Comparison of ENCODE assay signal across 9 cellular contexts in genomic region chrX:37348237-37349130, GRCh38. TPM values are rescaled to one million over a fixed set of nuclear protein-coding genes. Genes with fewer than 3 reads are reported as not detected.
DNase-seq lines count a peak whose midpoint lies in the region; ATAC-seq and TF ChIP-seq lines count a peak whose summit lies in the region.
"Had no signal": no experiment of that assay in that cellular context is flagged by ENCODE, and none has a peak within 500 bp of the region (broad histone marks: within the 10 kb centered on the region; RNA-seq: fewer than 3 reads in every experiment).

No MANE protein-coding gene starts in this region.

- peaks cover 7% of the 10 kb centered on the region; the same call in 1 of the 2 replicates for H3K27me3 ChIP-seq in HUES48 (ENCODE audit: control insufficient read depth, insufficient read depth, low read length)
- peaks cover 0 to 17% of the 10 kb centered on the region in 2 donors for H3K27me3 ChIP-seq in breast epithelium
- no peaks in the 10 kb centered on the region for H3K27me3 ChIP-seq in kidney epithelial cell (ENCODE audit: control insufficient read depth, insufficient read depth, low read length)

- H3K4me1 ChIP-seq in HUES48 (ENCODE audit: control insufficient read depth, insufficient read depth, low read length) (peaks cover 36% of the 10 kb centered on the region), breast epithelium (no peaks in the 10 kb centered on the region)

- no peak for DNase-seq in breast epithelium (ENCODE audit: low spot score in 2 of 2)
- no peak for DNase-seq in kidney epithelial cell (ENCODE audit: low read depth)
- no peak for DNase-seq in stimulated activated naive B cell treated with anti-CD40 and anti-IgM and Interleukin-4, amounts not matched to agents 10 μg/mL and 1 μg/mL and 100 μg/mL, for 72 hours
- DNase-seq in middle frontal gyrus (ENCODE audit: extremely low spot score, low spot score), result no peak
- DNase-seq in OCI-M2 (lab: John Stamatoyannopoulos, UW; ENCODE audit: unreplicated experiment), result no peak
- DNase-seq: activated naive CD8-positive, alpha-beta T cell treated with anti-CD3 and anti-CD28 coated beads, Interleukin-2, amount 10 ng/mL, durations not matched to agents 7 days and 5 days had no signal

- H3K36me3 Mint-ChIP-seq in stimulated activated naive B cell treated with anti-CD40 and anti-IgM and Interleukin-4, amounts not matched to agents 10 μg/mL and 1 μg/mL and 100 μg/mL, for 72 hours, result no peaks in the 10 kb centered on the region
- H3K36me3 Mint-ChIP-seq: activated naive CD8-positive, alpha-beta T cell treated with anti-CD3 and anti-CD28 coated beads, Interleukin-2, amount 10 ng/mL, durations not matched to agents 7 days and 5 days had no signal

- no peaks in the 10 kb centered on the region for H3K9me3 Mint-ChIP-seq in stimulated activated naive B cell treated with anti-CD40 and anti-IgM and Interleukin-4, amounts not matched to agents 10 μg/mL and 1 μg/mL and 100 μg/mL, for 72 hours
- H3K9me3 Mint-ChIP-seq: activated naive CD8-positive, alpha-beta T cell treated with anti-CD3 and anti-CD28 coated beads, Interleukin-2, amount 10 ng/mL, durations not matched to agents 7 days and 5 days had no signal

- H3K36me3 ChIP-seq in HUES48 (ENCODE audit: control insufficient read depth, insufficient read depth, low read length) (no peaks in the 10 kb centered on the region), breast epithelium (no peaks in the 10 kb centered on the region), kidney epithelial cell (ENCODE audit: control insufficient read depth, insufficient read depth, low read length) (no peaks in the 10 kb centered on the region)

- H3K4me3 ChIP-seq in HUES48 (ENCODE audit: low read depth, low read length), result peak overlapping the region; percentile 99
- H3K4me3 ChIP-seq in breast epithelium, result peak overlapping the region; percentile 59 to 66 (median 65)
- H3K4me3 ChIP-seq in kidney epithelial cell (ENCODE audit: low read depth, low read length), result peak overlapping the region; percentile 81

- no peak overlapping the region for H3K27ac Mint-ChIP-seq in stimulated activated naive B cell treated with anti-CD40 and anti-IgM and Interleukin-4, amounts not matched to agents 10 μg/mL and 1 μg/mL and 100 μg/mL, for 72 hours
- H3K27ac Mint-ChIP-seq: activated naive CD8-positive, alpha-beta T cell treated with anti-CD3 and anti-CD28 coated beads, Interleukin-2, amount 10 ng/mL, durations not matched to agents 7 days and 5 days had no signal

- TF ChIP-seq CTCF in breast epithelium (IDR thresholded peaks at IDR 0.05) (no peak), kidney epithelial cell (IDR thresholded peaks at IDR 0.05; ENCODE audit: insufficient read depth, low read length, poor library complexity, severe bottlenecking) (no peak)

- peaks cover 2 to 11% of the 10 kb centered on the region in 2 donors for H3K4me1 Mint-ChIP-seq in stimulated activated naive B cell treated with anti-CD40 and anti-IgM and Interleukin-4, amounts not matched to agents 10 μg/mL and 1 μg/mL and 100 μg/mL, for 72 hours
- H3K4me1 Mint-ChIP-seq: activated naive CD8-positive, alpha-beta T cell treated with anti-CD3 and anti-CD28 coated beads, Interleukin-2, amount 10 ng/mL, durations not matched to agents 7 days and 5 days had no signal

- H3K9me3 ChIP-seq in HUES48 (ENCODE audit: control insufficient read depth, insufficient read depth, low read length), result no peaks in the 10 kb centered on the region
- no peaks in the 10 kb centered on the region for H3K9me3 ChIP-seq in breast epithelium

- peaks cover 34 to 46% of the 10 kb centered on the region in 2 donors for H3K27me3 Mint-ChIP-seq in stimulated activated naive B cell treated with anti-CD40 and anti-IgM and Interleukin-4, amounts not matched to agents 10 μg/mL and 1 μg/mL and 100 μg/mL, for 72 hours

- H3K4me3 Mint-ChIP-seq in stimulated activated naive B cell treated with anti-CD40 and anti-IgM and Interleukin-4, amounts not matched to agents 10 μg/mL and 1 μg/mL and 100 μg/mL, for 72 hours, result peak overlapping the region; percentile 33 to 73

- intact Hi-C loops in breast epithelium (cut with DNase I; ENCODE audit: low total_unique reads), result no loop called here

- H3K27ac ChIP-seq in HUES48 (ENCODE audit: low read depth, low read length), result no peak overlapping the region
- H3K27ac ChIP-seq in breast epithelium, result peak overlapping the region; percentile 60 to 89

- no peak overlapping the region for H3K9ac ChIP-seq in HUES48 (ENCODE audit: low read depth, low read length)

- ATAC-seq in stimulated activated naive B cell treated with anti-CD40 and anti-IgM and Interleukin-4, amounts not matched to agents 10 μg/mL and 1 μg/mL and 100 μg/mL, for 72 hours (replicated peaks), result no peak
- ATAC-seq in GM21786 (IDR thresholded peaks at IDR 0.05; ENCODE audit: unreplicated experiment) (no peak), HG02571 (IDR thresholded peaks at IDR 0.05; ENCODE audit: unreplicated experiment) (no peak)

- TF ChIP-seq POLR2A in breast epithelium (IDR thresholded peaks at IDR 0.05), result no peak

RNA-seq across cellular contexts. Expression of gene PRRG1, which starts 0.7 kb away (rescaled TPM):
- total RNA-seq in breast epithelium (10 to 100 TPM; 12.3 to 15.2 (median 14.7) TPM), kidney epithelial cell (13.3 and 17.6 TPM in 2 replicates)
- total RNA-seq: activated naive CD8-positive, alpha-beta T cell treated with anti-CD3 and anti-CD28 coated beads, Interleukin-2, amount 10 ng/mL, durations not matched to agents 7 days and 5 days had no signal
